ENCODE assay signal across 13 cellular contexts in genomic region chrX:103730746-103731508, GRCh38. TPM values are rescaled to one million over a fixed set of nuclear protein-coding genes. Genes with fewer than 3 reads are reported as not detected.
DNase-seq lines count a peak whose midpoint lies in the region; TF ChIP-seq lines count a peak whose summit lies in the region.
"Had no signal": no experiment of that assay in that cellular context is flagged by ENCODE, and none has a peak within 500 bp of the region (broad histone marks: within the 10 kb centered on the region; RNA-seq: fewer than 3 reads in every experiment).

No MANE protein-coding gene starts in this region.

- H3K4me1 ChIP-seq in endodermal cell (ENCODE audit: control insufficient read depth, insufficient read depth, low read length) = peaks cover 14% of the 10 kb centered on the region
- H3K4me1 ChIP-seq: HAP-1 had no signal

- H3K4me1 Mint-ChIP-seq in endodermal cell = peaks cover 75% of the 10 kb centered on the region

- peaks cover 4% of the 10 kb centered on the region for H3K27me3 ChIP-seq in endodermal cell (ENCODE audit: control insufficient read depth, insufficient read depth, low read length, poor library complexity, severe bottlenecking)

- H3K9me3 Mint-ChIP-seq in endodermal cell = no peaks in the 10 kb centered on the region
- H3K9me3 Mint-ChIP-seq: CD8-positive, alpha-beta memory T cell had no signal

- TF ChIP-seq CTCF in endodermal cell (conservative IDR thresholded peaks at IDR 0.05) = no peak

- H3K27me3 Mint-ChIP-seq in endodermal cell (ENCODE audit: insufficient read depth) = peaks cover 22% of the 10 kb centered on the region

- H3K4me3 Mint-ChIP-seq in endodermal cell = no peak overlapping the region
- H3K4me3 Mint-ChIP-seq: CD8-positive, alpha-beta memory T cell had no signal

- peak; percentile 62 for DNase-seq in AG08395 (ENCODE audit: low spot score)
- DNase-seq in M059J (ENCODE audit: low read depth) = peak; percentile 38
- peak; percentile 87 for DNase-seq in endodermal cell
- DNase-seq in lung microvascular endothelial cell (ENCODE audit: low read depth in 2 of 2) = peak; percentile 81 to 95
- DNase-seq in activated T-cell treated with anti-CD3 and anti-CD28 coated beads, Interleukin-2, amount 50 U/mL, for 1 hour = no peak
- DNase-seq in stimulated activated CD4-positive, alpha-beta T cell treated with anti-CD3 and anti-CD28 coated beads, Interleukin-15, amount 100 ng/mL, for 24 hours = no peak
- DNase-seq in activated effector memory CD4-positive, alpha-beta T cell treated with Interleukin-2 at 50 U/mL for 16 hours = no peak
- DNase-seq in nucleus accumbens (lab: John Stamatoyannopoulos, UW) = no peak
- DNase-seq: activated gamma-delta T cell; CD8-positive, alpha-beta memory T cell; NK-92 treated with Interleukin-12 subunit alpha and Interleukin-12 subunit beta, amount 100 ng/mL, for 24 hours had no signal

- H3K9ac ChIP-seq in endodermal cell (ENCODE audit: extremely low read depth, low read length, poor library complexity, severe bottlenecking) = no peak overlapping the region

- H3K36me3 ChIP-seq in endodermal cell (ENCODE audit: control insufficient read depth, insufficient read depth, low read length) = no peaks in the 10 kb centered on the region
- H3K36me3 ChIP-seq: HAP-1 had no signal

- H3K4me3 ChIP-seq in endodermal cell (ENCODE audit: low read length) = no peak overlapping the region
- H3K4me3 ChIP-seq: HAP-1 had no signal

- peak overlapping the region; percentile 92 for H3K27ac Mint-ChIP-seq in endodermal cell

- H3K9me3 ChIP-seq in endodermal cell (ENCODE audit: control insufficient read depth, low read length) = no peaks in the 10 kb centered on the region
- H3K9me3 ChIP-seq: HAP-1 had no signal

- no peaks in the 10 kb centered on the region for H3K36me3 Mint-ChIP-seq in endodermal cell (ENCODE audit: low read depth)
- H3K36me3 Mint-ChIP-seq: CD8-positive, alpha-beta memory T cell had no signal

- H3K27ac ChIP-seq in endodermal cell (ENCODE audit: low read depth, low read length) = no peak overlapping the region

- WGBS in endodermal cell (ENCODE audit: insufficient coverage in 1 of 2, insufficient read length in 1 of 2), 2 experiments = 49 to 100% methylated on average over 1 to 8 of the region's 8 CpGs

RNA-seq across cellular contexts. Expression of gene TMEM31, which starts 20.2 kb away (rescaled TPM):
- not detected in 2 replicates for total RNA-seq in M059J (2014; rRNA removed; shearing (Covaris generic))
- total RNA-seq in endodermal cell = under 1 TPM in 1 of 2 donors, not detected in 1; 1.00 TPM
- polyA plus RNA-seq in endodermal cell (2013, experiment 1 of 2) = 1.7 TPM
- polyA plus RNA-seq in endodermal cell (2013, experiment 2 of 2) = 0.54 TPM
- 0.22 TPM in 1 of 2 replicates, not detected in the other for total RNA-seq in lung microvascular endothelial cell
- total RNA-seq: CD8-positive, alpha-beta memory T cell; mucosa of gallbladder had no signal
- polyA plus RNA-seq: CD8-positive, alpha-beta memory T cell had no signal

RNA-seq across cellular contexts. Expression of gene MORF4L2, which starts 44.4 kb away (rescaled TPM):
- total RNA-seq in M059J (2014; rRNA removed; shearing (Covaris generic)) = 936 and 1,313 TPM in 2 replicates
- total RNA-seq in endodermal cell = 100 to 1,000 TPM; 400 to 509 TPM
- polyA plus RNA-seq in endodermal cell (2013, experiment 1 of 2) = 340 TPM
- 352 TPM for polyA plus RNA-seq in endodermal cell (2013, experiment 2 of 2)
- total RNA-seq in lung microvascular endothelial cell = 351 and 368 TPM in 2 replicates

RNA-seq across cellular contexts. Expression of gene PLP1, which starts 45.7 kb away (rescaled TPM):
- total RNA-seq in M059J (2014; rRNA removed; shearing (Covaris generic)) = not detected in 2 replicates
- total RNA-seq in endodermal cell (10 to 100 TPM in 1 of 2 donors, 1 to 10 TPM in 1; 5.1 to 16.0 TPM), lung microvascular endothelial cell (0.65 TPM in 1 of 2 replicates, not detected in the other)
- 150 TPM for polyA plus RNA-seq in endodermal cell (2013, experiment 1 of 2)
- polyA plus RNA-seq in endodermal cell (2013, experiment 2 of 2) = 129 TPM
- total RNA-seq: CD8-positive, alpha-beta memory T cell had no signal
- polyA plus RNA-seq: CD8-positive, alpha-beta memory T cell had no signal

Comparison
In these comparisons a context has a peak if more than half of its experiments do, and no peak if none do; other contexts are left out.
1. DNase-seq: peak in AG08395 (single experiment), M059J (single experiment), endodermal cell (single experiment) and lung microvascular endothelial cell (2 of 2); none in activated T-cell treated with anti-CD3 and anti-CD28 coated beads, Interleukin-2, amount 50 U/mL, for 1 hour (single experiment), stimulated activated CD4-positive, alpha-beta T cell treated with anti-CD3 and anti-CD28 coated beads, Interleukin-15, amount 100 ng/mL, for 24 hours (single experiment), activated effector memory CD4-positive, alpha-beta T cell treated with Interleukin-2 at 50 U/mL for 16 hours (single experiment) and nucleus accumbens (0 of 56).